ENCODE assay signal across 15 cellular contexts in genomic region chr18:80133124-80133523, GRCh38. TPM values are rescaled to one million over a fixed set of nuclear protein-coding genes. Genes with fewer than 3 reads are reported as not detected.
A peak's percentile ranks its signal among the peaks of the same experiment; 100 is the strongest.
DNase-seq lines count a peak whose midpoint lies in the region; ATAC-seq and TF ChIP-seq lines count a peak whose summit lies in the region.
"Had no signal": no experiment of that assay in that cellular context is flagged by ENCODE, and none has a peak within 500 bp of the region (broad histone marks: within the 10 kb centered on the region; RNA-seq: fewer than 3 reads in every experiment).

No MANE protein-coding gene starts in this region.

- H3K4me1 Mint-ChIP-seq in activated CD4-positive, alpha-beta T cell treated with anti-CD3 and anti-CD28 coated beads, Interleukin-2, amount 10 ng/mL, durations not matched to agents 7 days and 5 days, result peaks cover 34% of the 10 kb centered on the region
- peaks cover 20% of the 10 kb centered on the region for H3K4me1 Mint-ChIP-seq in activated CD4-positive, alpha-beta T cell treated with anti-CD3 and anti-CD28 coated beads for 36 hours
- H3K4me1 Mint-ChIP-seq in glutamatergic neuron (ENCODE audit: low read depth, unreplicated experiment), result peaks cover 62% of the 10 kb centered on the region
- peaks cover 25% of the 10 kb centered on the region for H3K4me1 Mint-ChIP-seq in CD4-positive, alpha-beta T cell (ENCODE audit: low read depth)

- H3K36me3 Mint-ChIP-seq in activated CD4-positive, alpha-beta T cell treated with anti-CD3 and anti-CD28 coated beads, Interleukin-2, amount 10 ng/mL, durations not matched to agents 7 days and 5 days (ENCODE audit: low read depth), result peaks cover 52% of the 10 kb centered on the region
- peaks cover 61% of the 10 kb centered on the region for H3K36me3 Mint-ChIP-seq in activated CD4-positive, alpha-beta T cell treated with anti-CD3 and anti-CD28 coated beads for 36 hours (ENCODE audit: low read depth)
- peaks cover 5% of the 10 kb centered on the region for H3K36me3 Mint-ChIP-seq in glutamatergic neuron (ENCODE audit: unreplicated experiment)
- H3K36me3 Mint-ChIP-seq in CD4-positive, alpha-beta T cell (ENCODE audit: low read depth), result peaks cover 83% of the 10 kb centered on the region

- H3K27ac ChIP-seq in CD4-positive, alpha-beta T cell (ENCODE audit: low read depth, low read length), result no peak overlapping the region

- CTCF ChIA-PET in activated CD4-positive, alpha-beta T cell treated with anti-CD3 and anti-CD28 coated beads, Interleukin-2, amount 10 ng/mL, durations not matched to agents 7 days and 5 days (lab: Charles Lee), result interaction anchor here (0.6 kb wide), 1 partner anchor 1257 kb away, joined by 3 read pairs; no protein-coding TSS in a partner anchor
- CTCF ChIA-PET in activated CD4-positive, alpha-beta T cell treated with anti-CD3 and anti-CD28 coated beads for 36 hours (lab: Charles Lee), result no interaction called here
- CTCF ChIA-PET in CD4-positive, alpha-beta T cell (lab: Charles Lee), result no interaction called here

- TF ChIP-seq CTCF in glutamatergic neuron (IDR thresholded peaks at IDR 0.05; ENCODE audit: partially characterized antibody, unreplicated experiment), result no peak
- TF ChIP-seq CTCF in CD4-positive, alpha-beta T cell (IDR thresholded peaks at IDR 0.05), result no peak

- intact Hi-C loops in activated CD4-positive, alpha-beta T cell treated with anti-CD3 and anti-CD28 coated beads for 36 hours (cut with DNase I, micrococcal nuclease), result no loop called here
- intact Hi-C loops in CD4-positive, alpha-beta T cell (cut with DNase I, micrococcal nuclease), result no loop called here

- no peaks in the 10 kb centered on the region for H3K9me3 ChIP-seq in CD4-positive, alpha-beta T cell (ENCODE audit: control insufficient read depth, low read length)

- H3K27ac Mint-ChIP-seq in activated CD4-positive, alpha-beta T cell treated with anti-CD3 and anti-CD28 coated beads, Interleukin-2, amount 10 ng/mL, durations not matched to agents 7 days and 5 days, result peak overlapping the region; percentile 11
- H3K27ac Mint-ChIP-seq in activated CD4-positive, alpha-beta T cell treated with anti-CD3 and anti-CD28 coated beads for 36 hours, result no peak overlapping the region
- peak overlapping the region; percentile 14 for H3K27ac Mint-ChIP-seq in glutamatergic neuron (ENCODE audit: unreplicated experiment)
- no peak overlapping the region for H3K27ac Mint-ChIP-seq in CD4-positive, alpha-beta T cell

- ATAC-seq in activated CD4-positive, alpha-beta T cell treated with anti-CD3 and anti-CD28 coated beads for 36 hours, result no peak
- peak; percentile 55 for ATAC-seq in GM18511 (IDR thresholded peaks at IDR 0.05; ENCODE audit: unreplicated experiment)
- ATAC-seq in CD4-positive, alpha-beta T cell (ENCODE audit: poor library complexity), result no peak

- H3K27me3 Mint-ChIP-seq in activated CD4-positive, alpha-beta T cell treated with anti-CD3 and anti-CD28 coated beads, Interleukin-2, amount 10 ng/mL, durations not matched to agents 7 days and 5 days, result no peaks in the 10 kb centered on the region
- no peaks in the 10 kb centered on the region for H3K27me3 Mint-ChIP-seq in activated CD4-positive, alpha-beta T cell treated with anti-CD3 and anti-CD28 coated beads for 36 hours
- peaks cover 15% of the 10 kb centered on the region for H3K27me3 Mint-ChIP-seq in glutamatergic neuron (ENCODE audit: unreplicated experiment)
- H3K27me3 Mint-ChIP-seq in CD4-positive, alpha-beta T cell, result no peaks in the 10 kb centered on the region

- POLR2A ChIA-PET in activated CD4-positive, alpha-beta T cell treated with anti-CD3 and anti-CD28 coated beads, Interleukin-2, amount 10 ng/mL, durations not matched to agents 7 days and 5 days (lab: Charles Lee), result interaction anchor here (0.6 kb wide), 1 partner anchor 134 kb away, joined by 3 read pairs; no protein-coding TSS in a partner anchor
- POLR2A ChIA-PET in activated CD4-positive, alpha-beta T cell treated with anti-CD3 and anti-CD28 coated beads for 36 hours (lab: Charles Lee), result interaction anchor here (0.7 kb wide), 1 partner anchor 23 kb away, joined by 3 read pairs; no protein-coding TSS in a partner anchor
- POLR2A ChIA-PET in CD4-positive, alpha-beta T cell (lab: Charles Lee), result no interaction called here

- H3K4me3 Mint-ChIP-seq in activated CD4-positive, alpha-beta T cell treated with anti-CD3 and anti-CD28 coated beads, Interleukin-2, amount 10 ng/mL, durations not matched to agents 7 days and 5 days, result no peak overlapping the region
- no peak overlapping the region for H3K4me3 Mint-ChIP-seq in activated CD4-positive, alpha-beta T cell treated with anti-CD3 and anti-CD28 coated beads for 36 hours
- H3K4me3 Mint-ChIP-seq in glutamatergic neuron (ENCODE audit: unreplicated experiment), result peak overlapping the region; percentile 32
- H3K4me3 Mint-ChIP-seq in CD4-positive, alpha-beta T cell, result no peak overlapping the region

- in situ Hi-C loops in SK-MEL-5 (cut with HindIII; ENCODE audit: low pct_unique_long_range_greater_than_20kb, low sequenced_read_pairs), result no loop called here
- in situ Hi-C loops in G401 (cut with HindIII; ENCODE audit: low sequenced_read_pairs), result no loop called here

- no peak for DNase-seq in activated CD4-positive, alpha-beta T cell treated with anti-CD3 and anti-CD28 coated beads, Interleukin-2, amount 10 ng/mL, durations not matched to agents 7 days and 5 days
- DNase-seq in activated CD4-positive, alpha-beta T cell treated with anti-CD3 and anti-CD28 coated beads for 36 hours, result no peak
- DNase-seq in SK-MEL-5 (ENCODE audit: low read depth, low spot score) (peak; percentile 15), glutamatergic neuron (no peak), G401 (ENCODE audit: low spot score) (no peak)
- DNase-seq in CD4-positive, alpha-beta T cell, result no peak
- no peak for DNase-seq in effector CD4-positive, alpha-beta T cell
- DNase-seq: C1 segment of cervical spinal cord, COR-L47, HCEC 1CT, NCI-H146, NCI-H2107, NCI-H345, NCI-H526 treated with DMSO at 0.1 percent for 48 hours had no signal

- no peaks in the 10 kb centered on the region for H3K27me3 ChIP-seq in CD4-positive, alpha-beta T cell (ENCODE audit: control insufficient read depth, insufficient read depth, low read length)

- no peaks in the 10 kb centered on the region for H3K9me3 Mint-ChIP-seq in activated CD4-positive, alpha-beta T cell treated with anti-CD3 and anti-CD28 coated beads, Interleukin-2, amount 10 ng/mL, durations not matched to agents 7 days and 5 days
- H3K9me3 Mint-ChIP-seq in activated CD4-positive, alpha-beta T cell treated with anti-CD3 and anti-CD28 coated beads for 36 hours (ENCODE audit: low read depth), result no peaks in the 10 kb centered on the region
- H3K9me3 Mint-ChIP-seq in glutamatergic neuron (ENCODE audit: unreplicated experiment), result peaks cover 15% of the 10 kb centered on the region
- no peaks in the 10 kb centered on the region for H3K9me3 Mint-ChIP-seq in CD4-positive, alpha-beta T cell

RNA-seq across cellular contexts. Expression of gene ADNP2, which starts 24.1 kb away (rescaled TPM):
- 10 to 100 TPM; 19.4 to 20.3 TPM for total RNA-seq in activated CD4-positive, alpha-beta T cell treated with anti-CD3 and anti-CD28 coated beads, Interleukin-2, amount 10 ng/mL, durations not matched to agents 7 days and 5 days
- total RNA-seq in activated CD4-positive, alpha-beta T cell treated with anti-CD3 and anti-CD28 coated beads for 36 hours, result 10 to 100 TPM; 22.8 to 25.7 TPM
- total RNA-seq in SK-MEL-5 (2014; rRNA removed; shearing (Covaris generic)), result 13.3 and 14.3 TPM in 2 replicates
- polyA plus RNA-seq in SK-MEL-5 (2015; cell fraction: cytosol; rRNA removed), result 14.0 and 21.1 TPM in 2 replicates
- 13.0 and 15.2 TPM in 2 replicates for polyA plus RNA-seq in SK-MEL-5 (2015; cell fraction: nucleus; rRNA removed)
- total RNA-seq in glutamatergic neuron (ENCODE audit: unreplicated experiment), result 31.0 TPM
- 25.1 and 27.3 TPM in 2 replicates for total RNA-seq in G401 (2014; rRNA removed; shearing (Covaris generic))
- total RNA-seq in CD4-positive, alpha-beta T cell, result 10 to 100 TPM; 61.0 to 61.5 TPM

Comparison
In these comparisons a context has a peak if more than half of its experiments do, and no peak if none do; other contexts are left out.
1. H3K27ac Mint-ChIP-seq: peak in activated CD4-positive, alpha-beta T cell treated with anti-CD3 and anti-CD28 coated beads, Interleukin-2, amount 10 ng/mL, durations not matched to agents 7 days and 5 days (single experiment) and glutamatergic neuron (single experiment); none in activated CD4-positive, alpha-beta T cell treated with anti-CD3 and anti-CD28 coated beads for 36 hours (single experiment) and CD4-positive, alpha-beta T cell (single experiment).